In genomic region chr11:70028147-70028855, GRCh38 we compare ENCODE assay signal across 21 cellular contexts. TPM values are rescaled to one million over a fixed set of nuclear protein-coding genes. Genes with fewer than 3 reads are reported as not detected.
DNase-seq lines count a peak whose midpoint lies in the region; ATAC-seq and TF ChIP-seq lines count a peak whose summit lies in the region.
"Had no signal": no experiment of that assay in that cellular context is flagged by ENCODE, and none has a peak within 500 bp of the region (broad histone marks: within the 10 kb centered on the region; RNA-seq: fewer than 3 reads in every experiment).

No MANE protein-coding gene starts in this region.

- no peaks in the 10 kb centered on the region for H3K79me2 ChIP-seq in H9 (ENCODE audit: insufficient read depth, low read length)

- H3K4me3 ChIP-seq in IMR-90 (ENCODE audit: insufficient read depth, low read depth, low read length) (no peak overlapping the region), endodermal cell (ENCODE audit: low read length) (no peak overlapping the region)
- H3K4me3 ChIP-seq: GM12878, GM23248 had no signal

- H3K23ac ChIP-seq in H9 (ENCODE audit: insufficient read length, low read depth, low read length) (no peak overlapping the region), IMR-90 (ENCODE audit: low read depth, low read length) (no peak overlapping the region)

- H3K27ac Mint-ChIP-seq in H9 (peak overlapping the region in 1 of 3 experiments; percentile 82; a peak in 1 of 7 replicates), endodermal cell (no peak overlapping the region), osteocyte (ENCODE audit: unreplicated experiment) (no peak overlapping the region), T-cell (no peak overlapping the region)
- no peak overlapping the region for H3K27ac Mint-ChIP-seq in activated naive CD8-positive, alpha-beta T cell treated with anti-CD3 and anti-CD28 coated beads for 36 hours
- H3K27ac Mint-ChIP-seq: CD4-positive, CD25-positive, alpha-beta regulatory T cell; CD8-positive, alpha-beta memory T cell; HFFc6 had no signal

- H3K27ac ChIP-seq in H9 (ENCODE audit: insufficient read length, low read depth, low read length) (no peak overlapping the region), IMR-90 (ENCODE audit: insufficient read depth, low read length) (no peak overlapping the region), endodermal cell (ENCODE audit: low read depth, low read length) (no peak overlapping the region)
- H3K27ac ChIP-seq: GM23248 had no signal

- H4K8ac ChIP-seq in H9 (replicated peaks; ENCODE audit: insufficient read length, low read depth, low read length), result no peak overlapping the region
- no peak overlapping the region for H4K8ac ChIP-seq in IMR-90 (ENCODE audit: low read depth in 2 of 2, low read length in 2 of 2)

- BruUV-seq in IMR-90 (replicated peaks; lab: Mats Ljungman, UMichigan), result no TSS peak

- CTCF ChIA-PET in IMR-90 (lab: Yijun Ruan, JAX) (no interaction called here), T-cell (lab: Charles Lee) (no interaction called here)

- in situ Hi-C loops in IMR-90 (cut with MboI; ENCODE audit: low sequenced_read_pairs), result no loop called here

- DNase-seq in H9 (peak; percentile 8), IMR-90 (no peak), endodermal cell (peak; percentile 26), osteocyte (ENCODE audit: extremely low spot score, unreplicated experiment) (peak; percentile 67), T-cell (no peak), NCI-H1417 (lab: John Stamatoyannopoulos, UW) (no peak)
- no peak for DNase-seq in activated naive CD8-positive, alpha-beta T cell treated with anti-CD3 and anti-CD28 coated beads for 36 hours
- DNase-seq: ACHN; BE2C; CD4-positive, CD25-positive, alpha-beta regulatory T cell; CD8-positive, alpha-beta memory T cell; COR-L47; DMS 273 treated with DMSO at 0.1 percent for 48 hours; DMS53; DND-41; EL; GM23248; HFFc6 had no signal

- TF ChIP-seq POLR2A in IMR-90 (IDR thresholded peaks at IDR 0.05; ENCODE audit: low read depth, low read length), result no peak

- intact Hi-C loops in IMR-90 (cut with micrococcal nuclease), result no loop called here

- POLR2A ChIA-PET in IMR-90 (lab: Charles Lee; ENCODE audit: unreplicated experiment), result no interaction called here
- POLR2A ChIA-PET in T-cell (lab: Charles Lee), result no interaction called here

- H3K18ac ChIP-seq in H9 (ENCODE audit: insufficient read length, low read depth, low read length), result no peak overlapping the region
- H3K18ac ChIP-seq in IMR-90 (ENCODE audit: low read depth, low read length), result no peak overlapping the region

- dilution Hi-C loops in IMR-90 (cut with HindIII; ENCODE audit: low sequenced_read_pairs, unreplicated experiment), result no loop called here

- H2AFZ ChIP-seq in H9 (ENCODE audit: low read length) (no peak overlapping the region), IMR-90 (replicated peaks; ENCODE audit: low read length, poor library complexity) (no peak overlapping the region)
- H2AFZ ChIP-seq: GM23248 had no signal

- H3K56ac ChIP-seq in H9 (ENCODE audit: insufficient read length, low read depth, low read length) (no peak overlapping the region), IMR-90 (ENCODE audit: extremely low read depth, insufficient read depth, low read length) (no peak overlapping the region)

- H3K79me1 ChIP-seq in H9 (ENCODE audit: insufficient read depth, low read depth, low read length, poor library complexity, severe bottlenecking) (no peaks in the 10 kb centered on the region), IMR-90 (ENCODE audit: low read depth in 1 of 2, low read length in 2 of 2) (peaks cover 0 to 53% of the 10 kb centered on the region in 2 experiments; a peak in 3 of 4 replicates)

- H3K27me3 Mint-ChIP-seq in H9 (ENCODE audit: low read depth), result peaks cover 27% of the 10 kb centered on the region
- H3K27me3 Mint-ChIP-seq in endodermal cell (ENCODE audit: insufficient read depth), result peaks cover 14% of the 10 kb centered on the region
- H3K27me3 Mint-ChIP-seq in osteocyte (ENCODE audit: unreplicated experiment), result peaks cover 20% of the 10 kb centered on the region
- peaks cover 7% of the 10 kb centered on the region for H3K27me3 Mint-ChIP-seq in activated naive CD8-positive, alpha-beta T cell treated with anti-CD3 and anti-CD28 coated beads for 36 hours
- H3K27me3 Mint-ChIP-seq in T-cell, result peaks cover 6 to 10% of the 10 kb centered on the region in 2 donors
- H3K27me3 Mint-ChIP-seq: CD4-positive, CD25-positive, alpha-beta regulatory T cell had no signal

- ATAC-seq in IMR-90 (ENCODE audit: low read depth) (no peak), T-cell (replicated peaks in 1 of 4) (no peak)
- ATAC-seq: GM12878, HCT116 had no signal

- H3K36me3 Mint-ChIP-seq in H9 (ENCODE audit: insufficient read depth in 1 of 3, low read depth in 3 of 3) (no peaks in the 10 kb centered on the region), endodermal cell (ENCODE audit: low read depth) (no peaks in the 10 kb centered on the region), osteocyte (ENCODE audit: unreplicated experiment) (no peaks in the 10 kb centered on the region), T-cell (no peaks in the 10 kb centered on the region)
- no peaks in the 10 kb centered on the region for H3K36me3 Mint-ChIP-seq in activated naive CD8-positive, alpha-beta T cell treated with anti-CD3 and anti-CD28 coated beads for 36 hours
- H3K36me3 Mint-ChIP-seq: CD4-positive, CD25-positive, alpha-beta regulatory T cell; CD8-positive, alpha-beta memory T cell had no signal

- no peaks in the 10 kb centered on the region for H3K9me3 Mint-ChIP-seq in H9
- H3K9me3 Mint-ChIP-seq in endodermal cell, result no peaks in the 10 kb centered on the region
- H3K9me3 Mint-ChIP-seq in osteocyte (ENCODE audit: unreplicated experiment), result peaks cover 3% of the 10 kb centered on the region
- H3K9me3 Mint-ChIP-seq in activated naive CD8-positive, alpha-beta T cell treated with anti-CD3 and anti-CD28 coated beads for 36 hours, result no peaks in the 10 kb centered on the region
- H3K9me3 Mint-ChIP-seq in T-cell, result no peaks in the 10 kb centered on the region
- H3K9me3 Mint-ChIP-seq: CD8-positive, alpha-beta memory T cell had no signal

- H2AK9ac ChIP-seq in IMR-90 (replicated peaks; ENCODE audit: low read depth, low read length, poor library complexity), result no peak overlapping the region

- no peak overlapping the region for H3K4me2 ChIP-seq in H9 (ENCODE audit: insufficient read depth, insufficient read length, low read length)
- no peak overlapping the region for H3K4me2 ChIP-seq in IMR-90 (ENCODE audit: low read depth, low read length)

- no peak overlapping the region for H2BK120ac ChIP-seq in H9 (ENCODE audit: low read depth, low read length, poor library complexity, severe bottlenecking)
- no peak overlapping the region for H2BK120ac ChIP-seq in IMR-90 (ENCODE audit: low read depth, low read length)

- H3K4me1 Mint-ChIP-seq in H9 (peaks cover 4 to 5% of the 10 kb centered on the region in 2 experiments; a peak in 2 of 4 replicates), endodermal cell (peaks cover 9% of the 10 kb centered on the region), osteocyte (ENCODE audit: unreplicated experiment) (no peaks in the 10 kb centered on the region), T-cell (no peaks in the 10 kb centered on the region)
- no peaks in the 10 kb centered on the region for H3K4me1 Mint-ChIP-seq in activated naive CD8-positive, alpha-beta T cell treated with anti-CD3 and anti-CD28 coated beads for 36 hours
- H3K4me1 Mint-ChIP-seq: CD4-positive, CD25-positive, alpha-beta regulatory T cell; CD8-positive, alpha-beta memory T cell had no signal

- H3K36me3 ChIP-seq in IMR-90 (ENCODE audit: control insufficient read depth, insufficient read depth, low read length) (no peaks in the 10 kb centered on the region), endodermal cell (ENCODE audit: control insufficient read depth, insufficient read depth, low read length) (no peaks in the 10 kb centered on the region)
- H3K36me3 ChIP-seq: BE2C had no signal

- no peak overlapping the region for H2BK12ac ChIP-seq in H9 (ENCODE audit: insufficient read length, low read depth, low read length)

- H3K4me3 Mint-ChIP-seq in H9 (no peak overlapping the region), endodermal cell (no peak overlapping the region), osteocyte (ENCODE audit: unreplicated experiment) (no peak overlapping the region), T-cell (no peak overlapping the region)
- no peak overlapping the region for H3K4me3 Mint-ChIP-seq in activated naive CD8-positive, alpha-beta T cell treated with anti-CD3 and anti-CD28 coated beads for 36 hours
- H3K4me3 Mint-ChIP-seq: CD4-positive, CD25-positive, alpha-beta regulatory T cell; CD8-positive, alpha-beta memory T cell; HFFc6 had no signal

- H2AK5ac ChIP-seq in H9 (ENCODE audit: insufficient read length, low read length) (no peak overlapping the region), IMR-90 (ENCODE audit: low read depth, low read length) (0 out of 2 replicates have a peak overlapping the region, but pooled peaks have one; percentile 2)

- H2BK15ac ChIP-seq in H9 (ENCODE audit: low read depth, low read length) (no peak overlapping the region), IMR-90 (ENCODE audit: low read depth, low read length) (no peak overlapping the region)

- TF ChIP-seq CTCF in H9 (conservative IDR thresholded peaks at IDR 0.05) (no peak), IMR-90 (conservative IDR thresholded peaks at IDR 0.05; ENCODE audit: low read depth, low read length) (no peak), endodermal cell (conservative IDR thresholded peaks at IDR 0.05) (no peak), osteocyte (IDR thresholded peaks at IDR 0.05) (no peak)

- no peak overlapping the region for H4K91ac ChIP-seq in H9 (ENCODE audit: insufficient read length, low read depth, low read length)
- no peak overlapping the region for H4K91ac ChIP-seq in IMR-90 (ENCODE audit: insufficient read depth, low read depth, low read length)

- H3K14ac ChIP-seq in H9 (ENCODE audit: insufficient read depth, low read length), result no peak overlapping the region
- no peak overlapping the region for H3K14ac ChIP-seq in IMR-90 (replicated peaks; ENCODE audit: low read depth, low read length)

- no peak overlapping the region for H3K4ac ChIP-seq in H9 (ENCODE audit: low read depth, low read length)
- no peak overlapping the region for H3K4ac ChIP-seq in IMR-90 (ENCODE audit: low read depth, low read length)

- no CpG with 5 or more reads among the region's 12 CpGs for WGBS in H9 (ENCODE audit: extremely low coverage, insufficient read length, low lambda C conversion rate)
- 80% methylated on average over 1 of the region's 12 CpGs; no CpG with 5 or more reads in 1 of the 2 experiments for WGBS in IMR-90 (ENCODE audit: extremely low coverage in 2 of 2, insufficient read length in 1 of 2), 2 experiments
- 87 to 90% methylated on average over 7 to 12 of the region's 12 CpGs for WGBS in endodermal cell (ENCODE audit: insufficient coverage in 1 of 2, insufficient read length in 1 of 2), 2 experiments

- H3K4me1 ChIP-seq in H9 (ENCODE audit: insufficient read depth, low read length) (no peaks in the 10 kb centered on the region), IMR-90 (ENCODE audit: control insufficient read depth, insufficient read depth, low read length) (peaks cover 5% of the 10 kb centered on the region; the same call in 1 of the 2 replicates), endodermal cell (ENCODE audit: control insufficient read depth, insufficient read depth, low read length) (no peaks in the 10 kb centered on the region)
- H3K4me1 ChIP-seq: BE2C had no signal

- H4K20me1 ChIP-seq in H9 (ENCODE audit: control insufficient read depth, insufficient read depth, insufficient read length) (no peaks in the 10 kb centered on the region), IMR-90 (ENCODE audit: insufficient read depth, low read length) (peaks cover 2% of the 10 kb centered on the region; the same call in 1 of the 2 replicates)

- H3K9ac ChIP-seq in H9 (ENCODE audit: extremely low read depth, insufficient read length, low read length), result no peak overlapping the region
- H3K9ac ChIP-seq in IMR-90 (ENCODE audit: low read depth, low read length), result no peak overlapping the region
- H3K9ac ChIP-seq in endodermal cell (ENCODE audit: extremely low read depth, low read length, poor library complexity, severe bottlenecking), result no peak overlapping the region
- H3K9ac ChIP-seq: GM23248 had no signal

- H3K27me3 ChIP-seq in H9 (ENCODE audit: insufficient read depth, low read length), result no peaks in the 10 kb centered on the region
- H3K27me3 ChIP-seq in IMR-90 (ENCODE audit: control insufficient read depth, insufficient read depth, low read length), result no peaks in the 10 kb centered on the region
- no peaks in the 10 kb centered on the region for H3K27me3 ChIP-seq in endodermal cell (ENCODE audit: control insufficient read depth, insufficient read depth, low read length, poor library complexity, severe bottlenecking)
- H3K27me3 ChIP-seq: BE2C had no signal

- no peak overlapping the region for H3T11ph ChIP-seq in H9 (ENCODE audit: low read length)

- H4K5ac ChIP-seq in H9 (ENCODE audit: insufficient read length, low read depth, low read length), result no peak overlapping the region
- H4K5ac ChIP-seq in IMR-90 (ENCODE audit: low read depth, low read length), result no peak overlapping the region

- H2BK5ac ChIP-seq in H9 (ENCODE audit: insufficient read length, low read length), result no peak overlapping the region
- no peak overlapping the region for H2BK5ac ChIP-seq in IMR-90 (ENCODE audit: low read depth, low read length, poor library complexity, severe bottlenecking)

- no peak for TF ChIP-seq RAD21 in IMR-90 (IDR thresholded peaks at IDR 0.05; ENCODE audit: low read length)

- H2BK20ac ChIP-seq in H9 (ENCODE audit: low read depth, low read length, poor library complexity, severe bottlenecking) (no peak overlapping the region), IMR-90 (ENCODE audit: low read depth, low read length) (no peak overlapping the region)

- H3K23me2 ChIP-seq in H9 (ENCODE audit: insufficient read length, low read depth, low read length, poor library complexity, severe bottlenecking), result no peaks in the 10 kb centered on the region

- 0 out of 2 replicates have a peak, but pooled peaks cover 3% of the 10 kb centered on the region for H3K9me1 ChIP-seq in IMR-90 (ENCODE audit: insufficient read depth, low read length)

- H3K9me3 ChIP-seq in H9 (ENCODE audit: control insufficient read depth, low read depth, low read length), result no peaks in the 10 kb centered on the region
- H3K9me3 ChIP-seq in IMR-90 (ENCODE audit: control insufficient read depth, insufficient read depth, low read length), result no peaks in the 10 kb centered on the region
- H3K9me3 ChIP-seq in endodermal cell (ENCODE audit: control insufficient read depth, low read length), result no peaks in the 10 kb centered on the region
- H3K9me3 ChIP-seq: BE2C had no signal

RNA-seq across cellular contexts. Expression of gene ANO1, which starts 49.8 kb away (rescaled TPM):
- total RNA-seq in H9 (2021) (10.9 TPM in 2 replicates), IMR-90 (2012; rRNA removed) (4.1 and 4.4 TPM in 2 replicates), endodermal cell (1 to 10 TPM; 3.0 to 7.7 TPM), osteocyte (not detected in 2 replicates), T-cell (under 1 TPM in 3 of 5 donors, not detected in 2; 0.19 to 0.38 (median 0.33) TPM)
- polyA plus RNA-seq in IMR-90 (2012; rRNA removed), result 8.0 and 10.7 TPM in 2 replicates
- 3.8 and 9.8 TPM in 2 replicates for polyA plus RNA-seq in IMR-90 (2012; cell fraction: cytosol; rRNA removed)
- polyA plus RNA-seq in IMR-90 (2012; cell fraction: nucleus; rRNA removed; ENCODE audit: low replicate concordance), result 20.0 and 34.3 TPM in 2 replicates
- polyA plus RNA-seq in endodermal cell (2013, experiment 1 of 2), result 1.1 TPM
- polyA plus RNA-seq in endodermal cell (2013, experiment 2 of 2), result 0.62 TPM
- total RNA-seq in activated naive CD8-positive, alpha-beta T cell treated with anti-CD3 and anti-CD28 coated beads for 36 hours, result not detected
- total RNA-seq: CD4-positive, CD25-positive, alpha-beta regulatory T cell; CD8-positive, alpha-beta memory T cell; G401; HFFc6 had no signal
- polyA plus RNA-seq: CD4-positive, CD25-positive, alpha-beta regulatory T cell; CD8-positive, alpha-beta memory T cell; GM23248 had no signal

Comparison
In these comparisons a context has a peak if more than half of its experiments do, and no peak if none do; other contexts are left out.
1. DNase-seq: peak in H9 (single experiment), endodermal cell (single experiment) and osteocyte (single experiment); none in IMR-90 (single experiment), activated naive CD8-positive, alpha-beta T cell treated with anti-CD3 and anti-CD28 coated beads for 36 hours (single experiment), T-cell (0 of 34) and NCI-H1417 (0 of 3).